In the genomic region with DNA sequence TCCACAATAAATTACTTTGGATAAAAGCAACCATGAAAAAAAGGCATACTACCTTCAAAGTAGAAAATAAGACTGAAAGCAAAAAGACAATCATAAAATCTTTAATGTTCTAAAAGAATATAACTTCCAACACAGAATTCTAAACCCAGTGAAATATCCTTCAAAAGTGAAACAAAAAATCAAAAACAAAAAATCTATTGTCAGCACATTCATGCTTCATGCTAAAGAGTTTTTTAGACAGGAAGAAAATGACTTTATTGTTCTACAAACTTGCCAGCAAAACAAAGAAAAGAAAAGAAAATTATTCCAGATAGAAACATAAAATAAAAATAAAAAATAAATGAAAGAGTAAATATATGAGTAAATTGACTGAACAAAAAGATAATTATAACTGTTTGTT, we compare ENCODE assay signal across 9 cellular contexts.
"Had no signal": no experiment of that assay in that cellular context is flagged by ENCODE, and none has a peak within 500 bp of the region (broad histone marks: within the 10 kb centered on the region; RNA-seq: fewer than 3 reads in every experiment).

No MANE protein-coding gene starts in this region.

- H2AFZ ChIP-seq: GM23248 had no signal

- H3K4me3 Mint-ChIP-seq: HFFc6, IgD-negative memory B cell had no signal

- H3K9me3 ChIP-seq: HAP-1 had no signal

- H3K9ac ChIP-seq: GM23248 had no signal

- H3K27me3 Mint-ChIP-seq: IgD-negative memory B cell had no signal

- H3K4me3 ChIP-seq: GM23248, HAP-1 had no signal

- H3K36me3 ChIP-seq: HAP-1 had no signal

- H3K4me1 ChIP-seq: HAP-1 had no signal

- H3K27ac Mint-ChIP-seq: HFFc6, IgD-negative memory B cell had no signal

- H3K27ac ChIP-seq: GM23248, HL-60 had no signal

- DNase-seq: GM23248, GOT3, H7, HFFc6, KG1 had no signal

- ATAC-seq: HCT116 had no signal
